ENCODE assay signal across 1 cellular context in the genomic region with DNA sequence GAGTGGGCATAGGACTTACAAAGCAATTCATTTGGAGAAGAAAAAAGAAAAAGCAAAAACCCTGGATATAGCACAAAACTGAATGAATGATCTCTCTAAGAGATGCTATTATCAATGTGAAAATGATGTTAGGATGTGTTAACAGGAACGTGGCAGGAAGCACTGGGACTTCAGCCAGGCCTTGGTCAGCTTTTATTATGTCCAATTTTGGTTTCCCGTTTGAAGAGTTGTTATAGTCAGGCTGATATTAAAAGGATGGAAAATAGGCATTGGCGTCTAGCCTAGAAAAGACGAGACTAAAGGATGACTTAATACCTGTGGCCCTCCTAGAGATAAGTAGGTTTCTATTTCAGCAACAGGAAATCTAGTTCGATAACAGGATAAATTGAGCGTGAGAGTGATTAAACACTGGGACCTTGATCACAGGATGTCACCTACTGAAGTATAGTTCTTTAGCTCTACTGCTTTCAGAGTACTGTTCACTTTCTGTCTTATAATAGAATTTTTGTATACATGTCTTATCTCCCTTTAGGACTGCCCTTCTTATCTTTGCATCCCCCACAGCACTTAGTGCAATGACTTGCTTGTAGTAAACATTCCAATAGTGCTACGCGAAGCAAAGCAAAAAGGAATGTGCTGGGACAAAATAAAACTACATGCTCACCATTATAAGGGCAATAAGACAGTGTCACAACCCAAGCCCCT.
TF ChIP-seq lines count a peak whose summit lies in the region.

No MANE protein-coding gene starts in this region.

TF ChIP-seq in SK-N-SH, 30 proteins besides CTCF, POLR2A, EP300 and RAD21 (continued from another document):
- TF ChIP-seq, protein P1, sequence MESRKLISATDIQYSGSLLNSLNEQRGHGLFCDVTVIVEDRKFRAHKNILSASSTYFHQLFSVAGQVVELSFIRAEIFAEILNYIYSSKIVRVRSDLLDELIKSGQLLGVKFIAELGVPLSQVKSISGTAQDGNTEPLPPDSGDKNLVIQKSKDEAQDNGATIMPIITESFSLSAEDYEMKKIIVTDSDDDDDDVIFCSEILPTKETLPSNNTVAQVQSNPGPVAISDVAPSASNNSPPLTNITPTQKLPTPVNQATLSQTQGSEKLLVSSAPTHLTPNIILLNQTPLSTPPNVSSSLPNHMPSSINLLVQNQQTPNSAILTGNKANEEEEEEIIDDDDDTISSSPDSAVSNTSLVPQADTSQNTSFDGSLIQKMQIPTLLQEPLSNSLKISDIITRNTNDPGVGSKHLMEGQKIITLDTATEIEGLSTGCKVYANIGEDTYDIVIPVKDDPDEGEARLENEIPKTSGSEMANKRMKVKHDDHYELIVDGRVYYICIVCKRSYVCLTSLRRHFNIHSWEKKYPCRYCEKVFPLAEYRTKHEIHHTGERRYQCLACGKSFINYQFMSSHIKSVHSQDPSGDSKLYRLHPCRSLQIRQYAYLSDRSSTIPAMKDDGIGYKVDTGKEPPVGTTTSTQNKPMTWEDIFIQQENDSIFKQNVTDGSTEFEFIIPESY (IDR thresholded peaks at IDR 0.05; ENCODE audit: borderline replicate concordance, low read depth), result no peak
- 0 out of 2 replicates have a peak, but pooled peaks have one; percentile 44 for TF ChIP-seq MEF2A (IDR thresholded peaks at IDR 0.05; ENCODE audit: borderline replicate concordance, low read depth)
- no peak for TF ChIP-seq POLR2AphosphoS5 (IDR thresholded peaks at IDR 0.05; ENCODE audit: low read depth, low read length)
- no peak for TF ChIP-seq CHD2 (IDR thresholded peaks at IDR 0.05; ENCODE audit: low read length, partially characterized antibody)
- no peak for TF ChIP-seq EZH2phosphoT487 (IDR thresholded peaks at IDR 0.05; ENCODE audit: borderline replicate concordance, low read depth)
- 0 out of 2 replicates have a peak, but pooled peaks have one; percentile 26 for TF ChIP-seq TEAD4 (IDR thresholded peaks at IDR 0.05; ENCODE audit: borderline replicate concordance, insufficient read depth)
- TF ChIP-seq FOSL2 (IDR thresholded peaks at IDR 0.05; ENCODE audit: borderline replicate concordance, low read depth), result no peak; the same call in 1 of the 2 replicates
- no peak for TF ChIP-seq RFX5 (IDR thresholded peaks at IDR 0.05; ENCODE audit: low read length)
- peak; percentile 89 for TF ChIP-seq NFIC (IDR thresholded peaks at IDR 0.05; ENCODE audit: borderline replicate concordance)
- no peak for TF ChIP-seq SIN3A (IDR thresholded peaks at IDR 0.05; ENCODE audit: borderline replicate concordance, low read depth, low read length)
